In genomic region chr1:39086386-39087108, GRCh38 we compare ENCODE assay signal across 11 cellular contexts.
DNase-seq lines count a peak whose midpoint lies in the region; ATAC-seq and TF ChIP-seq lines count a peak whose summit lies in the region.
"Had no signal": no experiment of that assay in that cellular context is flagged by ENCODE, and none has a peak within 500 bp of the region (broad histone marks: within the 10 kb centered on the region; RNA-seq: fewer than 3 reads in every experiment).

No MANE protein-coding gene starts in this region.

- H3K4me1 ChIP-seq in muscle layer of colon (ENCODE audit: insufficient read depth, low read length) (peaks cover 24% of the 10 kb centered on the region), thoracic aorta (ENCODE audit: control insufficient read depth in 1 of 2, low read depth in 2 of 2) (peaks cover 11 to 41% of the 10 kb centered on the region in 2 donors)

- ATAC-seq in thoracic aorta (ENCODE audit: insufficient number of reproducible peaks, low FRiP score, low read depth) (no peak), HG03521 (IDR thresholded peaks at IDR 0.05; ENCODE audit: unreplicated experiment) (no peak)
- ATAC-seq in activated CD4-positive, CD25-positive, alpha-beta regulatory T cell treated with anti-CD3 and anti-CD28 coated beads, Interleukin-2, amount 50 U/mL, for 24 hours: no peak

- H3K4me3 ChIP-seq in coronary artery: no peak overlapping the region
- no peak overlapping the region for H3K4me3 ChIP-seq in muscle layer of colon (ENCODE audit: low read depth in 1 of 2, low read length in 2 of 2)
- peak overlapping the region; percentile 19 for H3K4me3 ChIP-seq in thoracic aorta

- H3K9me3 ChIP-seq in muscle layer of colon (ENCODE audit: low read length): no peaks in the 10 kb centered on the region
- no peaks in the 10 kb centered on the region for H3K9me3 ChIP-seq in thoracic aorta

- H3K9ac ChIP-seq in muscle layer of colon (ENCODE audit: low read length): no peak overlapping the region

- peak overlapping the region; percentile 57 to 81 for H3K27ac ChIP-seq in coronary artery
- peak overlapping the region; percentile 36 for H3K27ac ChIP-seq in muscle layer of colon (ENCODE audit: low read depth, low read length)
- H3K27ac ChIP-seq in thoracic aorta: peak overlapping the region; percentile 45 to 75
- H3K27ac ChIP-seq: WERI-Rb-1 had no signal

- DNase-seq in HT1080 (ENCODE audit: low read depth) (peak; percentile 36), coronary artery (ENCODE audit: low spot score) (no peak), thoracic aorta (ENCODE audit: low spot score) (no peak)
- DNase-seq in stimulated activated CD4-positive, alpha-beta T cell treated with anti-CD3 and anti-CD28 coated beads, Interleukin-4, amount 100 ng/mL, for 4 hours: no peak
- DNase-seq: cortex of kidney, DMS79 treated with DMSO at 0.1 percent for 48 hours, NCI-H345, WERI-Rb-1 had no signal

- H3K36me3 ChIP-seq in muscle layer of colon (ENCODE audit: insufficient read depth, low read length): no peaks in the 10 kb centered on the region
- H3K36me3 ChIP-seq in thoracic aorta: no peaks in the 10 kb centered on the region
- H3K36me3 ChIP-seq: WERI-Rb-1 had no signal

- TF ChIP-seq CTCF in coronary artery (IDR thresholded peaks at IDR 0.05) (no peak), thoracic aorta (IDR thresholded peaks at IDR 0.05) (no peak)

- peaks cover 0 to 16% of the 10 kb centered on the region in 2 donors for H3K27me3 ChIP-seq in muscle layer of colon (ENCODE audit: control insufficient read depth in 1 of 2, insufficient read depth in 2 of 2, low read length in 2 of 2)
- H3K27me3 ChIP-seq in thoracic aorta (replicated peaks; ENCODE audit: insufficient read depth): no peaks in the 10 kb centered on the region
